ENCODE assay signal across 18 cellular contexts in the genomic region with DNA sequence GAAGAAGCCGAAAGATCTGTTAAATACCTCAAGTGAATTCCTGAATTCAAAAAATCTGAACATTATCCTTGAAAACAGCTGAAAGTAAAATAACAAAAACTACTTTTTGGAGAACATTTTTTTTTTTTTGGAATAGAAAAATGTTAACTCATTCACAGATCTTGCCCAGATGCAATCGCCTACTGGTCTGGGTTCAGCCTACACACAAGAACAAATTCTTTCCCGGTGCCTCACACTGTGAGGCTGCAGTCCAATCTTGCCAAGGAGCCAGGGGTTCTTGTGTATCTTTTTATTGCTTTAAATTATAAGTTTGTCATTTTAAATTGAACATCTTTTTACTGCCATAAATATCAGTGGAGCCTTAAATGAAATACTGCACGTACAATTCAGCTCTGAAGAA. TPM values are rescaled to one million over a fixed set of nuclear protein-coding genes. Genes with fewer than 3 reads are reported as not detected.
DNase-seq lines count a peak whose midpoint lies in the region; FAIRE-seq and TF ChIP-seq lines count a peak whose summit lies in the region.
"Had no signal": no experiment of that assay in that cellular context is flagged by ENCODE, and none has a peak within 500 bp of the region (broad histone marks: within the 10 kb centered on the region; RNA-seq: fewer than 3 reads in every experiment).

No MANE protein-coding gene starts in this region.

- no peaks in the 10 kb centered on the region for H3K9me3 ChIP-seq in MG63
- H3K9me3 ChIP-seq: gastrocnemius medialis, ovary, Peyer's patch had no signal

- DNase-seq in AG08395 (ENCODE audit: low spot score) (peak; percentile 79), MG63 (peak; percentile 80), dedifferentiated amniotic fluid mesenchymal stem cell (ENCODE audit: extremely low spot score) (peak; percentile 78), myocyte (ENCODE audit: low read depth) (peak; percentile 20), HTR-8/SVneo (ENCODE audit: insufficient read length, low spot score) (no peak), CD14-positive monocyte (ENCODE audit: low spot score) (no peak), NOMO-1 treated with dmso at 0.1 percent for 144 hours (lab: John Stamatoyannopoulos, UW; ENCODE audit: unreplicated experiment) (no peak)
- DNase-seq in activated CD4-positive, alpha-beta memory T cell treated with anti-CD3 and anti-CD28 coated beads for 36 hours, result no peak
- DNase-seq: ACHN; activated CD8-positive, alpha-beta T cell treated with anti-CD3 and anti-CD28 coated beads for 36 hours; gastrocnemius medialis; NCI-H1694; NCI-H510A; ovary; Peyer's patch; SW 1271 had no signal

- no peaks in the 10 kb centered on the region for H3K36me3 Mint-ChIP-seq in activated CD4-positive, alpha-beta memory T cell treated with anti-CD3 and anti-CD28 coated beads for 36 hours
- no peaks in the 10 kb centered on the region for H3K36me3 Mint-ChIP-seq in CD14-positive monocyte

- no peaks in the 10 kb centered on the region for H3K27me3 ChIP-seq in MG63
- H3K27me3 ChIP-seq: gastrocnemius medialis, ovary, Peyer's patch had no signal

- no peak for TF ChIP-seq CTCF in CD14-positive monocyte (IDR thresholded peaks at IDR 0.05)

- H3K27ac Mint-ChIP-seq in activated CD4-positive, alpha-beta memory T cell treated with anti-CD3 and anti-CD28 coated beads for 36 hours, result no peak overlapping the region
- H3K27ac Mint-ChIP-seq in CD14-positive monocyte, result no peak overlapping the region
- H3K27ac Mint-ChIP-seq: activated CD8-positive, alpha-beta T cell treated with anti-CD3 and anti-CD28 coated beads for 36 hours; activated T-helper 2 cell treated with anti-CD3 and anti-CD28 coated beads, Interferon-gamma antibody, Interleukin-2, Interleukin-4, amounts not matched to agents 10 μg/mL and 5 μg/mL and 100 μg/mL, durations not matched to agents 14 hours and 24 hours and 36 hours had no signal

- no peak for FAIRE-seq in HTR-8/SVneo (lab: Jason Lieb, UNC)
- FAIRE-seq: D721Med had no signal

- CTCF ChIA-PET in activated CD4-positive, alpha-beta memory T cell treated with anti-CD3 and anti-CD28 coated beads for 36 hours (lab: Charles Lee), result interaction anchor here (0.7 to 4.9 kb wide), 6 partner anchors 290 to 560 kb away, joined by 3 to 121 read pairs (median 4); no protein-coding TSS in a partner anchor

- POLR2A ChIA-PET in activated CD4-positive, alpha-beta memory T cell treated with anti-CD3 and anti-CD28 coated beads for 36 hours (lab: Charles Lee), result no interaction called here

- H3K9me3 Mint-ChIP-seq in activated CD4-positive, alpha-beta memory T cell treated with anti-CD3 and anti-CD28 coated beads for 36 hours, result no peaks in the 10 kb centered on the region
- peaks cover 0 to 2% (median 0%) of the 10 kb centered on the region in 7 donors for H3K9me3 Mint-ChIP-seq in CD14-positive monocyte
- H3K9me3 Mint-ChIP-seq: activated CD8-positive, alpha-beta T cell treated with anti-CD3 and anti-CD28 coated beads for 36 hours; activated T-helper 2 cell treated with anti-CD3 and anti-CD28 coated beads, Interferon-gamma antibody, Interleukin-2, Interleukin-4, amounts not matched to agents 10 μg/mL and 5 μg/mL and 100 μg/mL, durations not matched to agents 14 hours and 24 hours and 36 hours had no signal

- H3K4me1 Mint-ChIP-seq in activated CD4-positive, alpha-beta memory T cell treated with anti-CD3 and anti-CD28 coated beads for 36 hours (ENCODE audit: low read depth), result peaks cover 4% of the 10 kb centered on the region
- no peaks in the 10 kb centered on the region for H3K4me1 Mint-ChIP-seq in CD14-positive monocyte

- H3K4me3 Mint-ChIP-seq in activated CD4-positive, alpha-beta memory T cell treated with anti-CD3 and anti-CD28 coated beads for 36 hours, result no peak overlapping the region
- H3K4me3 Mint-ChIP-seq in CD14-positive monocyte, result no peak overlapping the region
- H3K4me3 Mint-ChIP-seq: activated CD8-positive, alpha-beta T cell treated with anti-CD3 and anti-CD28 coated beads for 36 hours had no signal

- H3K36me3 ChIP-seq in MG63, result no peaks in the 10 kb centered on the region
- H3K36me3 ChIP-seq: gastrocnemius medialis, ovary, Peyer's patch had no signal

- no peaks in the 10 kb centered on the region for H3K27me3 Mint-ChIP-seq in activated CD4-positive, alpha-beta memory T cell treated with anti-CD3 and anti-CD28 coated beads for 36 hours
- peaks cover 0 to 3% (median 1%) of the 10 kb centered on the region in 3 donors for H3K27me3 Mint-ChIP-seq in CD14-positive monocyte (ENCODE audit: low read depth in 3 of 3)
- H3K27me3 Mint-ChIP-seq: activated CD8-positive, alpha-beta T cell treated with anti-CD3 and anti-CD28 coated beads for 36 hours had no signal

- no peak overlapping the region for H3K4me3 ChIP-seq in MG63
- H3K4me3 ChIP-seq: gastrocnemius medialis, ovary, Peyer's patch had no signal

- intact Hi-C loops in activated CD4-positive, alpha-beta memory T cell treated with anti-CD3 and anti-CD28 coated beads for 36 hours (cut with micrococcal nuclease), result loop anchor here (5.0 kb wide), 1 partner anchor 58 kb away; no protein-coding TSS in a partner anchor
- intact Hi-C loops in CD14-positive monocyte (cut with micrococcal nuclease), result loop anchor here in 1 of 2 donors (10.0 kb wide), 1 partner anchor 520 kb away; no protein-coding TSS in a partner anchor

RNA-seq across cellular contexts. Expression of gene TMEM200A, which starts 41.2 kb away (rescaled TPM):
- total RNA-seq in MG63 (2014; rRNA removed; shearing (Covaris generic); ENCODE audit: low replicate concordance), result 0.13 TPM in 1 of 2 replicates, not detected in the other
- 0.21 and 0.43 TPM in 2 replicates for total RNA-seq in myocyte
- 1.0 TPM for polyA plus RNA-seq in myocyte (2012)
- total RNA-seq in activated CD4-positive, alpha-beta memory T cell treated with anti-CD3 and anti-CD28 coated beads for 36 hours, result under 1 TPM; 0.34 to 0.78 TPM
- polyA plus RNA-seq in CD14-positive monocyte, result not detected

Comparison
In these comparisons a context has a peak if more than half of its experiments do, and no peak if none do; other contexts are left out.
1. DNase-seq: peak in AG08395 (single experiment), MG63 (single experiment), dedifferentiated amniotic fluid mesenchymal stem cell (single experiment) and myocyte (single experiment); none in activated CD4-positive, alpha-beta memory T cell treated with anti-CD3 and anti-CD28 coated beads for 36 hours (single experiment), HTR-8/SVneo (single experiment), CD14-positive monocyte (single experiment) and NOMO-1 treated with dmso at 0.1 percent for 144 hours (single experiment).